In the genomic region with DNA sequence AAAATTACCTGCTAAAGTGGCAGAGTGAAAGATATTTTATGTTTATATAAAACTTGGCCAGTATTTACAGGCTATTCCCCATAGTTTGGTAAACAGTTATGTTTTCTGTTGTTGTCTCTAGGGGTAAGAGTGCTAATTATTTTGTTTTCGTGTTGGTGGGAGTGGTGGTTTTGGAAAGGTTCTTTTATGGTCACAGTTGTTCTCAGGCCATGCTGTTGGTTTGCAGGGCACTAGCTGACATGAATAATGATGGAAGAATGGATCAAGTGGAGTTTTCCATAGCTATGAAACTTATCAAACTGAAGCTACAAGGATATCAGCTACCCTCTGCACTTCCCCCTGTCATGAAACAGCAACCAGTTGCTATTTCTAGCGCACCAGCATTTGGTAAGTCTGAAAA, we compare ENCODE assay signal across 27 cellular contexts.
"Had no signal": no experiment of that assay in that cellular context is flagged by ENCODE, and none has a peak within 500 bp of the region (broad histone marks: within the 10 kb centered on the region; RNA-seq: fewer than 3 reads in every experiment).

No MANE protein-coding gene starts in this region.

- H3K9me3 ChIP-seq: colonic mucosa, gastrocnemius medialis, left lung, lower lobe of right lung, pancreas, prostate gland, stomach, tibial artery, upper lobe of right lung had no signal

- DNase-seq: activated CD4-positive, alpha-beta memory T cell treated with anti-CD3 and anti-CD28 coated beads, Interleukin-2, amount 10 ng/mL, durations not matched to agents 7 days and 5 days; activated CD4-positive, alpha-beta T cell treated with anti-CD3 and anti-CD28 coated beads for 48 hours; activated CD8-positive, alpha-beta memory T cell treated with anti-CD3 and anti-CD28 coated beads, Interleukin-2, amount 50 U/mL, for 48 hours; activated gamma-delta T cell; activated naive CD4-positive, alpha-beta T cell treated with anti-CD3 and anti-CD28 coated beads, Interleukin-2, amount 10 ng/mL, durations not matched to agents 7 days and 5 days; activated T-cell treated with anti-CD3 and anti-CD28 coated beads, Interleukin-2, amount 50 U/mL, for 24 hours; amniotic stem cell; colonic mucosa; effector CD8-positive, alpha-beta T cell; gastrocnemius medialis; glutamatergic neuron; left lung; lower lobe of right lung; nucleus accumbens; pancreas; retina; small intestine; stimulated activated CD4-positive, alpha-beta T cell treated with anti-CD3 and anti-CD28 coated beads, Interleukin-1b, Interleukin-23, amount 100 ng/mL, for 48 hours; stimulated activated naive B cell treated with anti-CD40 and anti-IgM and Interleukin-4, amounts not matched to agents 10 μg/mL and 1 μg/mL and 100 μg/mL, for 72 hours; stomach; T-helper 17 cell; tibial artery; upper lobe of right lung had no signal

- H3K4me3 ChIP-seq: colonic mucosa, gastrocnemius medialis, left lung, lower lobe of right lung, pancreas, prostate gland, stomach, tibial artery, upper lobe of right lung had no signal

- H3K36me3 ChIP-seq: colonic mucosa, gastrocnemius medialis, lower lobe of right lung, pancreas, prostate gland had no signal

- H3K27me3 Mint-ChIP-seq: activated CD4-positive, alpha-beta memory T cell treated with anti-CD3 and anti-CD28 coated beads, Interleukin-2, amount 10 ng/mL, durations not matched to agents 7 days and 5 days; activated T-cell treated with anti-CD3 and anti-CD28 coated beads, Interleukin-2, amount 50 U/mL, for 24 hours; stimulated activated naive B cell treated with anti-CD40 and anti-IgM and Interleukin-4, amounts not matched to agents 10 μg/mL and 1 μg/mL and 100 μg/mL, for 72 hours; T-helper 17 cell had no signal

- H3K27me3 ChIP-seq: colonic mucosa, gastrocnemius medialis, left lung, pancreas, stomach, tibial artery, upper lobe of right lung had no signal

- H3K9me3 Mint-ChIP-seq: activated CD4-positive, alpha-beta memory T cell treated with anti-CD3 and anti-CD28 coated beads, Interleukin-2, amount 10 ng/mL, durations not matched to agents 7 days and 5 days; activated naive CD4-positive, alpha-beta T cell treated with anti-CD3 and anti-CD28 coated beads, Interleukin-2, amount 10 ng/mL, durations not matched to agents 7 days and 5 days; activated T-cell treated with anti-CD3 and anti-CD28 coated beads, Interleukin-2, amount 50 U/mL, for 24 hours; stimulated activated naive B cell treated with anti-CD40 and anti-IgM and Interleukin-4, amounts not matched to agents 10 μg/mL and 1 μg/mL and 100 μg/mL, for 72 hours had no signal

- ATAC-seq: activated CD4-positive, CD25-positive, alpha-beta regulatory T cell treated with anti-CD3 and anti-CD28 coated beads, Interleukin-2, amount 50 U/mL, for 24 hours; gastrocnemius medialis; left lung; lower lobe of right lung; pancreas; sciatic nerve; stimulated activated naive B cell treated with anti-CD40 and anti-IgM and Interleukin-4, amounts not matched to agents 10 μg/mL and 1 μg/mL and 100 μg/mL, for 72 hours; T-helper 17 cell; upper lobe of right lung had no signal

- H3K4me3 Mint-ChIP-seq: activated CD4-positive, alpha-beta memory T cell treated with anti-CD3 and anti-CD28 coated beads, Interleukin-2, amount 10 ng/mL, durations not matched to agents 7 days and 5 days; activated naive CD4-positive, alpha-beta T cell treated with anti-CD3 and anti-CD28 coated beads, Interleukin-2, amount 10 ng/mL, durations not matched to agents 7 days and 5 days; activated T-cell treated with anti-CD3 and anti-CD28 coated beads, Interleukin-2, amount 50 U/mL, for 24 hours; stimulated activated naive B cell treated with anti-CD40 and anti-IgM and Interleukin-4, amounts not matched to agents 10 μg/mL and 1 μg/mL and 100 μg/mL, for 72 hours; T-helper 17 cell had no signal

- H3K4me1 ChIP-seq: colonic mucosa, gastrocnemius medialis, left lung, lower lobe of right lung, prostate gland, tibial artery, upper lobe of right lung had no signal

- H3K27ac Mint-ChIP-seq: activated CD4-positive, alpha-beta memory T cell treated with anti-CD3 and anti-CD28 coated beads, Interleukin-2, amount 10 ng/mL, durations not matched to agents 7 days and 5 days; activated naive CD4-positive, alpha-beta T cell treated with anti-CD3 and anti-CD28 coated beads, Interleukin-2, amount 10 ng/mL, durations not matched to agents 7 days and 5 days; activated T-cell treated with anti-CD3 and anti-CD28 coated beads, Interleukin-2, amount 50 U/mL, for 24 hours; stimulated activated naive B cell treated with anti-CD40 and anti-IgM and Interleukin-4, amounts not matched to agents 10 μg/mL and 1 μg/mL and 100 μg/mL, for 72 hours; T-helper 17 cell had no signal

- H3K4me1 Mint-ChIP-seq: activated CD4-positive, alpha-beta memory T cell treated with anti-CD3 and anti-CD28 coated beads, Interleukin-2, amount 10 ng/mL, durations not matched to agents 7 days and 5 days; activated naive CD4-positive, alpha-beta T cell treated with anti-CD3 and anti-CD28 coated beads, Interleukin-2, amount 10 ng/mL, durations not matched to agents 7 days and 5 days; stimulated activated naive B cell treated with anti-CD40 and anti-IgM and Interleukin-4, amounts not matched to agents 10 μg/mL and 1 μg/mL and 100 μg/mL, for 72 hours; T-helper 17 cell had no signal

- H3K27ac ChIP-seq: colonic mucosa, gastrocnemius medialis, left lung, lower lobe of right lung, pancreas, prostate gland, stomach, tibial artery, upper lobe of right lung, VCaP had no signal

- H3K36me3 Mint-ChIP-seq: activated naive CD4-positive, alpha-beta T cell treated with anti-CD3 and anti-CD28 coated beads, Interleukin-2, amount 10 ng/mL, durations not matched to agents 7 days and 5 days; stimulated activated naive B cell treated with anti-CD40 and anti-IgM and Interleukin-4, amounts not matched to agents 10 μg/mL and 1 μg/mL and 100 μg/mL, for 72 hours had no signal
